9 cellular contexts compared by ENCODE assay signal in genomic region chr4:61405307-61405706, GRCh38.
"Had no signal": no experiment of that assay in that cellular context is flagged by ENCODE, and none has a peak within 500 bp of the region (broad histone marks: within the 10 kb centered on the region; RNA-seq: fewer than 3 reads in every experiment).

No MANE protein-coding gene starts in this region.

- ATAC-seq: GM23338, HCT116 had no signal

- H3K9ac ChIP-seq: GM23248 had no signal

- H3K36me3 ChIP-seq: HAP-1 had no signal

- H3K4me3 ChIP-seq: GM23248, GM23338, HAP-1 had no signal

- H3K9me3 ChIP-seq: HAP-1 had no signal

- DNase-seq: GM23248, GOT3, H7, H9, HCEC 1CT, HFFc6 had no signal

- H3K4me2 ChIP-seq: GM23338 had no signal

- H3K27ac ChIP-seq: GM23248 had no signal

- H2AFZ ChIP-seq: GM23248, GM23338 had no signal
